In the genomic region with DNA sequence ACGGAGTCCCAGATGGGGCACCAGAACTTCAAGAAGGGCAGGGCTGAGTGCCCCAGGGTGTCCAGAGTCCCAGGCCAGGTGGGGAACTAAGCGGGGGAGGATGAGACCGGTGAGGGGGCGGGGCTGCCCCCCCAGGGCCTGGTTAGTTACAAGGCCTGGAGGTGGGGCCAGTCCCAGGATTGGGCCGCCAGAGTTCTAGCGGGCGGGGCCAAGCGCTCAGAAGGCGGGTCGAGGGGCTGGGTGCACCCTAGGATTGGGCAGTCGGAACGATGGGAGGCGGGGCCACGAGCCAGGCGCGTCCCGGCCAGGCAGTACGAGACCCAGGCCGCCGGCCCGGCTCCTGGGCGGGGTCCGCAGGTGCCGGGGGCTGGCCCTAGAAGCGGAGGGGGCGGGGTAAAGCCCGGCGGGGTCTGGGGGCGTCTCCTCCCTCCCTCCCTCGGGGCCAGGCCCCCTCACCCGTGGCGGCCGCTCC, we compare ENCODE assay signal across 8 cellular contexts. TPM values are rescaled to one million over a fixed set of nuclear protein-coding genes. Genes with fewer than 3 reads are reported as not detected.
A peak's percentile ranks its signal among the peaks of the same experiment; 100 is the strongest.
DNase-seq lines count a peak whose midpoint lies in the region; ATAC-seq lines count a peak whose summit lies in the region.

No MANE protein-coding gene starts in this region.

- ATAC-seq in HG03432 (IDR thresholded peaks at IDR 0.05; ENCODE audit: unreplicated experiment): peak; percentile 89

- peak; percentile 99 for DNase-seq in AG20443 (ENCODE audit: low spot score)
- DNase-seq in GM19238 (ENCODE audit: insufficient read length, low spot score): peak; percentile 98
- DNase-seq in NCI-H446 treated with DMSO at 0.1 percent for 48 hours (lab: John Stamatoyannopoulos, UW): peak; percentile 96
- DNase-seq in activated CD4-positive, alpha-beta T cell treated with anti-CD3 and anti-CD28 coated beads for 24 hours (ENCODE audit: low read depth in 2 of 2): peak; percentile 93 to 98
- DNase-seq in cerebellum (ENCODE audit: low spot score): peak; percentile 98
- DNase-seq in kidney tubule cell (ENCODE audit: low spot score): peak; percentile 98
- peak; percentile 90 to 94 for DNase-seq in stimulated activated CD4-positive, alpha-beta T cell treated with anti-CD3 and anti-CD28 coated beads, Interleukin-1b, Interleukin-23, amount 100 ng/mL, for 1 hour (ENCODE audit: low read depth in 2 of 2)

RNA-seq across cellular contexts. Expression of a gene that starts 0.6 kb away (rescaled TPM):
- total RNA-seq in cerebellum: 11.0 TPM

RNA-seq across cellular contexts. Expression of a gene that starts 23.9 kb away (rescaled TPM):
- 27.0 TPM for total RNA-seq in cerebellum

RNA-seq across cellular contexts. Expression of a gene that starts 24.2 kb away (rescaled TPM):
- total RNA-seq in cerebellum: 88.8 TPM

RNA-seq across cellular contexts. Expression of a gene that starts 33.6 kb away (rescaled TPM):
- 1.00 TPM for total RNA-seq in cerebellum

RNA-seq across cellular contexts. Expression of a gene that starts 54.0 kb away (rescaled TPM):
- total RNA-seq in cerebellum: 11.6 TPM

Comparison
In these comparisons a context has a peak if more than half of its experiments do, and no peak if none do; other contexts are left out.
1. Peak in every context shown above with its lines: DNase-seq and ATAC-seq.